Comparison of ENCODE assay signal across 19 cellular contexts in genomic region chr1:201568859-201569294, GRCh38.
"Had no signal": no experiment of that assay in that cellular context is flagged by ENCODE, and none has a peak within 500 bp of the region (broad histone marks: within the 10 kb centered on the region; RNA-seq: fewer than 3 reads in every experiment).

No MANE protein-coding gene starts in this region.

- H3K4me2 ChIP-seq: smooth muscle cell had no signal

- ATAC-seq: activated CD4-positive, alpha-beta T cell treated with anti-CD3 and anti-CD28 coated beads for 36 hours; activated CD8-positive, alpha-beta memory T cell treated with anti-CD3 and anti-CD28 coated beads, Interleukin-2, amount 10 ng/mL, durations not matched to agents 7 days and 5 days; foreskin keratinocyte; natural killer cell treated with Interleukin-12 subunit alpha and Interleukin-12 subunit beta and Interleukin-15 and Interleukin-18, amount 100 ng/mL, for 72 hours; stimulated activated naive CD8-positive, alpha-beta T cell treated with anti-CD3 and anti-CD28 coated beads, Interleukin-15, amount 100 ng/mL, for 72 hours; upper lobe of right lung had no signal

- H3K4me1 ChIP-seq: foreskin keratinocyte, testis had no signal

- H3K27ac ChIP-seq: foreskin keratinocyte, testis, upper lobe of right lung, WERI-Rb-1 had no signal

- H3K4me3 ChIP-seq: smooth muscle cell, testis, upper lobe of right lung had no signal

- DNase-seq: activated CD4-positive, alpha-beta memory T cell treated with anti-CD3 and anti-CD28 coated beads for 36 hours; activated CD4-positive, alpha-beta T cell treated with anti-CD3 and anti-CD28 coated beads for 36 hours; activated CD8-positive, alpha-beta memory T cell treated with anti-CD3 and anti-CD28 coated beads, Interleukin-2, amount 10 ng/mL, durations not matched to agents 7 days and 5 days; activated effector memory CD4-positive, alpha-beta T cell treated with Interleukin-2 at 50 U/mL for 16 hours; activated T-cell treated with anti-CD3 and anti-CD28 coated beads, Interleukin-2, amount 50 U/mL, for 24 hours; amniotic stem cell; central memory CD4-positive, alpha-beta T cell; effector memory CD4-positive, alpha-beta T cell; foreskin keratinocyte; immature natural killer cell; mammary epithelial cell; occipital lobe; right cardiac atrium; stimulated activated naive CD8-positive, alpha-beta T cell treated with anti-CD3 and anti-CD28 coated beads, Interleukin-15, amount 100 ng/mL, for 72 hours; testis; upper lobe of right lung; WERI-Rb-1 had no signal

- H3K27me3 ChIP-seq: testis, upper lobe of right lung had no signal

- H3K9me3 ChIP-seq: testis, upper lobe of right lung had no signal

- H3K36me3 ChIP-seq: upper lobe of right lung, WERI-Rb-1 had no signal
